Comparison of ENCODE assay signal across 22 cellular contexts in the genomic region with DNA sequence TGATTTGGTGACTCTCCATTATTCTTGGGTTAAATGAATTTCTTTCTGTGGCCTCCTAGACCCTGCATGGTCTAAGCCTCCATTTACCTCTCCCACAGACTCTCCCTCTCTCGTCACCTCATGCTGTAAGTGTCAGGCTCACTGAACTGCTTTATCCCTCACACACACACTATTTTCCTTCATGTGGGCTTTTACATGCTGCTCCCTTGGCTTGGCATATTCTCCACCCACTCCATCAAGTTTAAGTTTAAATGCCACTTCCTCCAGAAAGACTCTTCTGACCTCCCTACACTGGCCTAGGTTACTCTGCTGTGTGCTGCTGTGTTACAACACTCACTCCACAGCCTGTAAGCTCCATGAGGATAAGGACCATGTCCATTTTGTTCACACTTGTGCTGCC. TPM values are rescaled to one million over a fixed set of nuclear protein-coding genes. Genes with fewer than 3 reads are reported as not detected.
DNase-seq lines count a peak whose midpoint lies in the region; TF ChIP-seq lines count a peak whose summit lies in the region.
"Had no signal": no experiment of that assay in that cellular context is flagged by ENCODE, and none has a peak within 500 bp of the region (broad histone marks: within the 10 kb centered on the region; RNA-seq: fewer than 3 reads in every experiment).

No MANE protein-coding gene starts in this region.

- no peak overlapping the region for H3K9ac ChIP-seq in BLaER1 treated with 17β-estradiol and CSF1 and Interleukin-3, amounts not matched to agents 10 nM and 100 nM
- no peak overlapping the region for H3K9ac ChIP-seq in Karpas-422 (ENCODE audit: low read length)
- H3K9ac ChIP-seq: KMS-11 had no signal

- DNase-seq in MV-4-11 (lab: John Stamatoyannopoulos, UW) (peak; percentile 61), hepatocyte (ENCODE audit: low spot score) (no peak), NCI-H446 treated with DMSO at 0.1 percent for 48 hours (lab: John Stamatoyannopoulos, UW) (no peak), NCI-H2029 treated with DMSO at 0.1 percent for 48 hours (lab: John Stamatoyannopoulos, UW) (no peak), mucosa of gallbladder (ENCODE audit: low spot score) (no peak), Karpas-422 (no peak)
- DNase-seq: CD4-positive, CD25-positive, alpha-beta regulatory T cell; H9; NCI-H1417; NCI-H1694; NCI-H2081; NCI-H2227 treated with DMSO at 0.1 percent for 48 hours; NCI-H510A; NCI-H69; Right ventricle myocardium superior; RPMI8226; T-cell had no signal

- no peaks in the 10 kb centered on the region for H3K36me3 ChIP-seq in BLaER1 treated with 17β-estradiol and CSF1 and Interleukin-3, amounts not matched to agents 10 nM and 100 nM
- H3K36me3 ChIP-seq in hepatocyte (replicated peaks; ENCODE audit: insufficient read depth, low read depth) (no peaks in the 10 kb centered on the region), Karpas-422 (ENCODE audit: insufficient read depth, low read length) (no peaks in the 10 kb centered on the region)
- H3K36me3 ChIP-seq: SJSA1 had no signal

- peak overlapping the region in 10 of 11 experiments; percentile 3 to 83 (median 74); a peak in 14 of 22 replicates for H3K4me2 ChIP-seq in BLaER1 treated with 17β-estradiol and CSF1 and Interleukin-3, amounts not matched to agents 10 nM and 100 nM
- peak overlapping the region; percentile 86 for H3K4me2 ChIP-seq in hepatocyte
- no peak overlapping the region for H3K4me2 ChIP-seq in Karpas-422 (ENCODE audit: low read depth, low read length, poor library complexity, severe bottlenecking)
- H3K4me2 ChIP-seq: A549, GM23338, KMS-11 had no signal

- no peak overlapping the region for H2AFZ ChIP-seq in hepatocyte
- H2AFZ ChIP-seq in Karpas-422 (ENCODE audit: low read length): no peak overlapping the region
- H2AFZ ChIP-seq: GM23338 had no signal

- H3K27ac ChIP-seq in BLaER1 treated with 17β-estradiol and CSF1 and Interleukin-3, amounts not matched to agents 10 nM and 100 nM: no peak overlapping the region
- H3K27ac ChIP-seq in hepatocyte (no peak overlapping the region), Karpas-422 (ENCODE audit: low read length) (no peak overlapping the region)
- H3K27ac ChIP-seq: A549, KMS-11, SJSA1 had no signal

- no peaks in the 10 kb centered on the region for H3K9me2 ChIP-seq in hepatocyte (replicated peaks; ENCODE audit: insufficient read depth)
- no peaks in the 10 kb centered on the region for H3K9me2 ChIP-seq in Karpas-422 (replicated peaks; ENCODE audit: insufficient read depth, low read length)

- H3K27me3 ChIP-seq in BLaER1 treated with 17β-estradiol and CSF1 and Interleukin-3, amounts not matched to agents 10 nM and 100 nM: peaks cover 18 to 40% (median 35%) of the 10 kb centered on the region in 11 experiments
- H3K27me3 ChIP-seq in hepatocyte (peaks cover 20% of the 10 kb centered on the region), Karpas-422 (ENCODE audit: low read length) (no peaks in the 10 kb centered on the region)
- H3K27me3 ChIP-seq: SJSA1 had no signal

- WGBS in hepatocyte (ENCODE audit: low lambda C conversion rate, missing lambda C conversion rate): 67% methylated on average over 1 of the region's 1 CpG

- no peak for TF ChIP-seq CTCF in hepatocyte (IDR thresholded peaks at IDR 0.05; ENCODE audit: poor library complexity)

- peaks cover 0 to 7% (median 0%) of the 10 kb centered on the region in 11 experiments; a peak in 3 of 22 replicates for H4K20me1 ChIP-seq in BLaER1 treated with 17β-estradiol and CSF1 and Interleukin-3, amounts not matched to agents 10 nM and 100 nM
- H4K20me1 ChIP-seq in hepatocyte (ENCODE audit: insufficient read depth, poor library complexity, severe bottlenecking): peaks cover 10% of the 10 kb centered on the region
- H4K20me1 ChIP-seq in Karpas-422 (ENCODE audit: insufficient read depth, low read depth, low read length): no peaks in the 10 kb centered on the region

- H3K79me2 ChIP-seq in hepatocyte: peaks cover 67% of the 10 kb centered on the region
- H3K79me2 ChIP-seq in Karpas-422 (ENCODE audit: low read length): no peaks in the 10 kb centered on the region

- peaks cover 18 to 67% (median 48%) of the 10 kb centered on the region in 10 experiments for H3K4me1 ChIP-seq in BLaER1 treated with 17β-estradiol and CSF1 and Interleukin-3, amounts not matched to agents 10 nM and 100 nM
- H3K4me1 ChIP-seq in hepatocyte (ENCODE audit: insufficient read depth) (peaks cover 6% of the 10 kb centered on the region), Karpas-422 (ENCODE audit: low read length) (no peaks in the 10 kb centered on the region)
- H3K4me1 ChIP-seq: A549, SJSA1 had no signal

- no peak overlapping the region for H3K4me3 ChIP-seq in BLaER1 treated with 17β-estradiol and CSF1 and Interleukin-3, amounts not matched to agents 10 nM and 100 nM
- H3K4me3 ChIP-seq in hepatocyte (no peak overlapping the region), Karpas-422 (ENCODE audit: low read length) (no peak overlapping the region)
- H3K4me3 ChIP-seq: A549, GM23338, SJSA1 had no signal

- no peaks in the 10 kb centered on the region for H3K9me3 ChIP-seq in BLaER1 treated with 17β-estradiol and CSF1 and Interleukin-3, amounts not matched to agents 10 nM and 100 nM (replicated peaks in 1 of 11)
- no peaks in the 10 kb centered on the region for H3K9me3 ChIP-seq in hepatocyte (ENCODE audit: low read depth)
- H3K9me3 ChIP-seq in Karpas-422 (ENCODE audit: low read length): no peaks in the 10 kb centered on the region
- H3K9me3 ChIP-seq: A549, SJSA1 had no signal

RNA-seq across cellular contexts. Expression of a gene that starts 2.6 kb away (rescaled TPM):
- total RNA-seq in hepatocyte: 8.5 and 15.2 TPM in 2 replicates
- 6.3 and 8.0 TPM in 2 replicates for polyA plus RNA-seq in hepatocyte
- total RNA-seq in mucosa of gallbladder: 25.1 TPM
- total RNA-seq in Karpas-422 (2014; rRNA removed; shearing (Covaris generic); ENCODE audit: low replicate concordance): 0.04 and 0.11 TPM in 2 replicates

RNA-seq across cellular contexts. Expression of a gene that starts 30.1 kb away (rescaled TPM):
- total RNA-seq in hepatocyte (34.5 and 71.9 TPM in 2 replicates), mucosa of gallbladder (38.5 TPM)
- polyA plus RNA-seq in hepatocyte: 62.7 and 71.9 TPM in 2 replicates
- 55.4 and 67.3 TPM in 2 replicates for total RNA-seq in Karpas-422 (2014; rRNA removed; shearing (Covaris generic); ENCODE audit: low replicate concordance)

RNA-seq across cellular contexts. Expression of a gene that starts 33.8 kb away (rescaled TPM):
- total RNA-seq in hepatocyte: 68.4 and 105 TPM in 2 replicates
- 170 and 185 TPM in 2 replicates for polyA plus RNA-seq in hepatocyte
- 161 TPM for total RNA-seq in mucosa of gallbladder
- total RNA-seq in Karpas-422 (2014; rRNA removed; shearing (Covaris generic); ENCODE audit: low replicate concordance): 41.5 and 45.5 TPM in 2 replicates

RNA-seq across cellular contexts. Expression of a gene that starts 41.0 kb away (rescaled TPM):
- total RNA-seq in hepatocyte: 29.5 and 33.3 TPM in 2 replicates
- 248 and 295 TPM in 2 replicates for polyA plus RNA-seq in hepatocyte
- 142 TPM for total RNA-seq in mucosa of gallbladder
- 158 and 192 TPM in 2 replicates for total RNA-seq in Karpas-422 (2014; rRNA removed; shearing (Covaris generic); ENCODE audit: low replicate concordance)

RNA-seq across cellular contexts. Expression of a gene that starts 49.5 kb away (rescaled TPM):
- 110 and 114 TPM in 2 replicates for total RNA-seq in hepatocyte
- polyA plus RNA-seq in hepatocyte: 126 and 135 TPM in 2 replicates
- 261 TPM for total RNA-seq in mucosa of gallbladder
- 48.6 and 65.6 TPM in 2 replicates for total RNA-seq in Karpas-422 (2014; rRNA removed; shearing (Covaris generic); ENCODE audit: low replicate concordance)
